Comparison of ENCODE assay signal across 24 cellular contexts in the genomic region with DNA sequence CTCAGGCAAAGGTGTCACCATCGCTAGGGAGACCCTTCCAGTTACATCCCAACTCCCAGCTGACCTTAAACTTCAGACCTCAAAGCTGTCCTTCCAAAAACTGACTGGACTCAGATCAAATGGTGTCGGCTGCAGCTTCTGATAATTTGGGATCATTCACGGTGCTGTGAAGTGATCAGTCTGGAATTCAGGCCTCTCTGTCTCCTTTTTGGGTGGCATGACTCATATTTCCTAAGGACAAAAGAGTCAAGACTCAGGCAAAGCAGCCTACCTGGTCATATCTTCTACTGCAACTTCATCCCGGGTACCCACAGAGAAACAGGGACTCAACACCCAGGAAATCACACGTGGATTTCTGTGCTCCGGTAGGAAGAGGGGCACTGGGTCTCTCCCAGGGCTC.
DNase-seq lines count a peak whose midpoint lies in the region; ATAC-seq, FAIRE-seq and TF ChIP-seq lines count a peak whose summit lies in the region.
"Had no signal": no experiment of that assay in that cellular context is flagged by ENCODE, and none has a peak within 500 bp of the region (broad histone marks: within the 10 kb centered on the region; RNA-seq: fewer than 3 reads in every experiment).

No MANE protein-coding gene starts in this region.

- H3K36me3 ChIP-seq in PC-3 (ENCODE audit: low read depth, low read length) (no peaks in the 10 kb centered on the region), bronchial epithelial cell (ENCODE audit: control insufficient read depth, insufficient read depth, low read length) (no peaks in the 10 kb centered on the region)
- H3K36me3 ChIP-seq: HAP-1, MG63, SJCRH30 had no signal

- H3K9ac ChIP-seq in PC-3 (ENCODE audit: low read length), result no peak overlapping the region

- CTCF ChIA-PET in PC-3 (lab: Charles Lee), result no interaction called here
- CTCF ChIA-PET in activated CD4-positive, alpha-beta T cell treated with anti-CD3 and anti-CD28 coated beads for 36 hours (lab: Charles Lee), result no interaction called here

- H3F3A ChIP-seq in PC-3 (ENCODE audit: low read length, unreplicated experiment), result no peaks in the 10 kb centered on the region

- no peak overlapping the region for H3K4me3 Mint-ChIP-seq in activated CD4-positive, alpha-beta T cell treated with anti-CD3 and anti-CD28 coated beads for 36 hours
- H3K4me3 Mint-ChIP-seq: CD8-positive, alpha-beta T cell; GM23338; T-cell had no signal

- DNase-seq in EL (peak; percentile 33), PC-3 (peak; percentile 61), bronchial epithelial cell (ENCODE audit: low read depth) (peak; percentile 51), NCI-H2196 (lab: John Stamatoyannopoulos, UW; ENCODE audit: unreplicated experiment) (no peak)
- no peak for DNase-seq in activated CD4-positive, alpha-beta T cell treated with anti-CD3 and anti-CD28 coated beads for 36 hours
- DNase-seq in stimulated activated CD4-positive, alpha-beta T cell treated with anti-CD3 and anti-CD28 coated beads, Interleukin-15, amount 100 ng/mL, for 24 hours, result no peak
- DNase-seq: AML-193; C1 segment of cervical spinal cord; CD8-positive, alpha-beta T cell; DMS153; GF-D8; MG63; NCI-H1048; NCI-H1417 treated with DMSO at 0.1 percent for 48 hours; NCI-H187; NCI-H2107; NCI-H69; SJCRH30; T-cell had no signal

- no peak overlapping the region for H3K27ac Mint-ChIP-seq in activated CD4-positive, alpha-beta T cell treated with anti-CD3 and anti-CD28 coated beads for 36 hours
- H3K27ac Mint-ChIP-seq: CD8-positive, alpha-beta T cell; GM23338; T-cell had no signal

- no peaks in the 10 kb centered on the region for H3K27me3 ChIP-seq in PC-3 (ENCODE audit: low read length)
- no peaks in the 10 kb centered on the region for H3K27me3 ChIP-seq in bronchial epithelial cell (ENCODE audit: control insufficient read depth, insufficient read depth, low read length)
- H3K27me3 ChIP-seq: MG63, SJCRH30 had no signal

- no peaks in the 10 kb centered on the region for H4K20me1 ChIP-seq in PC-3 (ENCODE audit: low read length)

- peak overlapping the region; percentile 34 for H3K4me2 ChIP-seq in PC-3 (ENCODE audit: low read length)
- H3K4me2 ChIP-seq: GM23338 had no signal

- H3K9me3 ChIP-seq in PC-3 (ENCODE audit: low read length), result no peaks in the 10 kb centered on the region
- H3K9me3 ChIP-seq: HAP-1, MG63, SJCRH30 had no signal

- H3K27me3 Mint-ChIP-seq in activated CD4-positive, alpha-beta T cell treated with anti-CD3 and anti-CD28 coated beads for 36 hours, result peaks cover 9% of the 10 kb centered on the region

- H3K4me1 ChIP-seq in PC-3 (ENCODE audit: insufficient read depth, low read length), result peaks cover 28% of the 10 kb centered on the region
- H3K4me1 ChIP-seq: HAP-1 had no signal

- H3K4me3 ChIP-seq in PC-3 (ENCODE audit: low read length), result no peak overlapping the region
- no peak overlapping the region for H3K4me3 ChIP-seq in bronchial epithelial cell (ENCODE audit: low read depth, low read length)
- H3K4me3 ChIP-seq: GM23338, HAP-1, K562, MG63, SJCRH30 had no signal

- no peaks in the 10 kb centered on the region for H3K4me1 Mint-ChIP-seq in activated CD4-positive, alpha-beta T cell treated with anti-CD3 and anti-CD28 coated beads for 36 hours
- H3K4me1 Mint-ChIP-seq: GM23338, T-cell had no signal

- no peak overlapping the region for H2AFZ ChIP-seq in PC-3 (ENCODE audit: low read length)
- H2AFZ ChIP-seq: GM23338 had no signal

- H3K9me2 ChIP-seq in PC-3 (replicated peaks; ENCODE audit: low read length), result no peaks in the 10 kb centered on the region

- no peaks in the 10 kb centered on the region for H3K9me3 Mint-ChIP-seq in activated CD4-positive, alpha-beta T cell treated with anti-CD3 and anti-CD28 coated beads for 36 hours (ENCODE audit: low read depth)
- H3K9me3 Mint-ChIP-seq: CD8-positive, alpha-beta T cell; GM23338; T-cell had no signal

- peak; percentile 79 for FAIRE-seq in bronchial epithelial cell (lab: Jason Lieb, UNC)
- FAIRE-seq: HepG2, K562 had no signal

- H3K27ac ChIP-seq in PC-3 (ENCODE audit: low read length), result no peak overlapping the region
- H3K27ac ChIP-seq: SJCRH30 had no signal

- 0 out of 2 replicates have a peak, but pooled peaks cover 8% of the 10 kb centered on the region for H3K79me2 ChIP-seq in PC-3 (ENCODE audit: low read length)

- ATAC-seq in PC-3 (no peak), HG02798 (IDR thresholded peaks at IDR 0.05; ENCODE audit: poor library complexity, unreplicated experiment) (no peak)
- no peak for ATAC-seq in activated CD4-positive, alpha-beta T cell treated with anti-CD3 and anti-CD28 coated beads for 36 hours
- ATAC-seq: CD8-positive, alpha-beta T cell; GM23338; HepG2; K562; T-cell had no signal

- no peaks in the 10 kb centered on the region for H3K36me3 Mint-ChIP-seq in activated CD4-positive, alpha-beta T cell treated with anti-CD3 and anti-CD28 coated beads for 36 hours (ENCODE audit: low read depth)
- H3K36me3 Mint-ChIP-seq: CD8-positive, alpha-beta T cell; T-cell had no signal

- no peak for TF ChIP-seq CTCF in PC-3 (conservative IDR thresholded peaks at IDR 0.05; ENCODE audit: low read depth, low read length)
- TF ChIP-seq CTCF in bronchial epithelial cell (IDR thresholded peaks at IDR 0.05; ENCODE audit: insufficient read depth, low read length, severe bottlenecking), result no peak

- intact Hi-C loops in PC-3 (cut with micrococcal nuclease), result no loop called here
- intact Hi-C loops in activated CD4-positive, alpha-beta T cell treated with anti-CD3 and anti-CD28 coated beads for 36 hours (cut with DNase I, micrococcal nuclease), result no loop called here

- POLR2A ChIA-PET in PC-3 (lab: Charles Lee; ENCODE audit: unreplicated experiment), result no interaction called here
- POLR2A ChIA-PET in activated CD4-positive, alpha-beta T cell treated with anti-CD3 and anti-CD28 coated beads for 36 hours (lab: Charles Lee), result no interaction called here

- BruUV-seq in PC-3 (replicated peaks; lab: Mats Ljungman, UMichigan), result no TSS peak

Comparison
In these comparisons a context has a peak if more than half of its experiments do, and no peak if none do; other contexts are left out.
1. DNase-seq: peak in EL (single experiment), PC-3 (single experiment) and bronchial epithelial cell (single experiment); none in activated CD4-positive, alpha-beta T cell treated with anti-CD3 and anti-CD28 coated beads for 36 hours (single experiment), stimulated activated CD4-positive, alpha-beta T cell treated with anti-CD3 and anti-CD28 coated beads, Interleukin-15, amount 100 ng/mL, for 24 hours (single experiment) and NCI-H2196 (single experiment).